Comparison of ENCODE assay signal across 19 cellular contexts in the genomic region with DNA sequence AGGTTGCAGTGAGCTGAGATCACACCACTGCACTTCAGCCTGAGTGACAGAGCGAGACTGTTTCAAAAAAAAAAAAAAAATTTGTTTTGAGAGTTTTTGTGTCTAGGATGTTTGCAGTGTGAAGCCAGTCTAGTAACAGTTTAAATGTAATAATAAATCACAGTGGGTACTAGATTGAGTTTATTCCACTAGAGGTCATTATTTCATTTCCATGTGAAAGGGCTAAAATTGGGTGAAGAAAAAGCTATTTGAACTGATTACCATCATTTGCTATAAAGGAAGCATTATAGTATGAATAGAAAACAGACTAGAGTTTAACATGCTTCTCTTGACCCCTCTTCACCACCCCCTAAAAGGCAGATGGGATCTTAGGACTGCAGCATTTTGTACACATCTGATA. TPM values are rescaled to one million over a fixed set of nuclear protein-coding genes. Genes with fewer than 3 reads are reported as not detected.
A peak's percentile ranks its signal among the peaks of the same experiment; 100 is the strongest.
DNase-seq lines count a peak whose midpoint lies in the region; ATAC-seq and TF ChIP-seq lines count a peak whose summit lies in the region.
"Had no signal": no experiment of that assay in that cellular context is flagged by ENCODE, and none has a peak within 500 bp of the region (broad histone marks: within the 10 kb centered on the region; RNA-seq: fewer than 3 reads in every experiment).

No MANE protein-coding gene starts in this region.

- H3K4me3 Mint-ChIP-seq in CD14-positive monocyte (no peak overlapping the region), memory B cell (no peak overlapping the region)
- H3K4me3 Mint-ChIP-seq: T-helper 1 cell treated with Interleukin-12 subunit alpha and Interleukin-12 subunit beta and Interleukin-4 antibody, amounts not matched to agents 30 μg/mL and 1 μg/mL, for 36 hours had no signal

- ATAC-seq in memory B cell (ENCODE audit: low read depth), result no peak
- no peak for ATAC-seq in GM18505 (IDR thresholded peaks at IDR 0.05; ENCODE audit: unreplicated experiment)
- ATAC-seq: activated CD4-positive, CD25-positive, alpha-beta regulatory T cell treated with anti-CD3 and anti-CD28 coated beads, Interleukin-2, amount 50 U/mL, for 24 hours; Right ventricle myocardium inferior had no signal

- H3F3A ChIP-seq in Loucy (ENCODE audit: low read depth), result no peaks in the 10 kb centered on the region

- H3K4me1 ChIP-seq in Loucy (ENCODE audit: insufficient read depth, low read length, poor library complexity, severe bottlenecking), result no peaks in the 10 kb centered on the region
- H3K4me1 ChIP-seq: colonic mucosa had no signal

- H3K9me2 ChIP-seq in Loucy (replicated peaks; ENCODE audit: low read depth, low read length), result no peaks in the 10 kb centered on the region

- peaks cover 55% of the 10 kb centered on the region for H3K36me3 ChIP-seq in Loucy (ENCODE audit: insufficient read depth, low read length)

- H3K27ac Mint-ChIP-seq in CD14-positive monocyte, result peak overlapping the region in 1 of 7 donors; percentile 21
- peak overlapping the region; percentile 14 for H3K27ac Mint-ChIP-seq in memory B cell
- H3K27ac Mint-ChIP-seq: T-helper 1 cell treated with Interleukin-12 subunit alpha and Interleukin-12 subunit beta and Interleukin-4 antibody, amounts not matched to agents 30 μg/mL and 1 μg/mL, for 36 hours had no signal

- no peak for TF ChIP-seq POLR2A in GM18505 (IDR thresholded peaks at IDR 0.05; ENCODE audit: borderline replicate concordance, extremely low read depth, insufficient read depth, insufficient read length)

- no peaks in the 10 kb centered on the region for H3K9me3 ChIP-seq in Loucy (ENCODE audit: insufficient read depth, low read depth, low read length)
- H3K9me3 ChIP-seq: BLaER1, colonic mucosa, neutrophil, thoracic aorta had no signal

- H3K79me2 ChIP-seq in Loucy (ENCODE audit: insufficient read depth, low read length), result peaks cover 7% of the 10 kb centered on the region; the same call in 1 of the 2 replicates

- H2AFZ ChIP-seq in Loucy (ENCODE audit: low read length), result no peak overlapping the region

- DNase-seq in CD14-positive monocyte (ENCODE audit: low spot score) (no peak), dermis blood vessel endothelial cell (peak; percentile 14), memory B cell (ENCODE audit: low spot score in 2 of 2) (no peak), GM20000 (ENCODE audit: low spot score) (no peak), NCI-H345 (lab: John Stamatoyannopoulos, UW) (no peak)
- no peak for DNase-seq in stimulated activated CD4-positive, alpha-beta T cell treated with anti-CD3 and anti-CD28 coated beads, Interleukin-4, amount 100 ng/mL, for 24 hours
- DNase-seq: anterior cingulate cortex, colonic mucosa, DMS 273 treated with DMSO at 0.1 percent for 48 hours, erythroblast, NCI-H1092 had no signal

- no peak overlapping the region for H3K4me3 ChIP-seq in Loucy (ENCODE audit: low read length, poor library complexity, severe bottlenecking)
- H3K4me3 ChIP-seq: BLaER1, colonic mucosa, thoracic aorta had no signal

- H3K27me3 Mint-ChIP-seq in CD14-positive monocyte (ENCODE audit: low read depth in 3 of 3) (no peaks in the 10 kb centered on the region), memory B cell (no peaks in the 10 kb centered on the region)

- H3K36me3 Mint-ChIP-seq in CD14-positive monocyte (peaks cover 39 to 71% of the 10 kb centered on the region in 2 donors), memory B cell (peaks cover 6% of the 10 kb centered on the region)

- H3K9ac ChIP-seq in Loucy (ENCODE audit: low read depth, low read length, poor library complexity, severe bottlenecking), result no peak overlapping the region
- H3K9ac ChIP-seq: BLaER1 had no signal

- peaks cover 27% of the 10 kb centered on the region for H4K20me1 ChIP-seq in Loucy (ENCODE audit: insufficient read depth, low read length, poor library complexity, severe bottlenecking)

- TF ChIP-seq CTCF in CD14-positive monocyte (IDR thresholded peaks at IDR 0.05) (peak; percentile 11), Loucy (conservative IDR thresholded peaks at IDR 0.05; ENCODE audit: low read length) (peak; percentile 41), GM20000 (IDR thresholded peaks at IDR 0.05; ENCODE audit: extremely low read depth, missing control alignments) (no peak)

- H3K27me3 ChIP-seq in Loucy (ENCODE audit: insufficient read depth, low read length, poor library complexity, severe bottlenecking), result no peaks in the 10 kb centered on the region
- H3K27me3 ChIP-seq: BLaER1, colonic mucosa, neutrophil had no signal

- no peak overlapping the region for H3K4me2 ChIP-seq in Loucy (ENCODE audit: low read depth, low read length, poor library complexity, severe bottlenecking)
- H3K4me2 ChIP-seq: BLaER1 had no signal

- H3K4me1 Mint-ChIP-seq in CD14-positive monocyte (no peaks in the 10 kb centered on the region), memory B cell (peaks cover 19% of the 10 kb centered on the region)

- intact Hi-C loops in CD14-positive monocyte (cut with micrococcal nuclease), result no loop called here

- H3K9me3 Mint-ChIP-seq in CD14-positive monocyte (peaks cover 0 to 2% (median 0%) of the 10 kb centered on the region in 7 donors), memory B cell (no peaks in the 10 kb centered on the region)
- H3K9me3 Mint-ChIP-seq: T-helper 1 cell treated with Interleukin-12 subunit alpha and Interleukin-12 subunit beta and Interleukin-4 antibody, amounts not matched to agents 30 μg/mL and 1 μg/mL, for 36 hours had no signal

RNA-seq across cellular contexts. Expression of a gene that starts 20.3 kb away (rescaled TPM):
- polyA plus RNA-seq in CD14-positive monocyte, result 10 to 100 TPM; 50.9 to 56.7 TPM
- 13.6 and 24.2 TPM in 2 replicates for total RNA-seq in dermis blood vessel endothelial cell

RNA-seq across cellular contexts. Expression of a gene that starts 31.9 kb away (rescaled TPM):
- 1 to 10 TPM; 1.3 to 2.5 TPM for polyA plus RNA-seq in CD14-positive monocyte
- 15.8 and 20.3 TPM in 2 replicates for total RNA-seq in dermis blood vessel endothelial cell
